In genomic region chr11:88337342-88338222, GRCh38 we compare ENCODE assay signal across 8 cellular contexts. TPM values are rescaled to one million over a fixed set of nuclear protein-coding genes. Genes with fewer than 3 reads are reported as not detected.
A peak's percentile ranks its signal among the peaks of the same experiment; 100 is the strongest.
DNase-seq lines count a peak whose midpoint lies in the region; ATAC-seq and TF ChIP-seq lines count a peak whose summit lies in the region.

TSS of gene CTSC (minus strand) at chr11:88337736. CDS start at chr11:88337672, 64 bp downstream.

- H3K9me3 Mint-ChIP-seq in WTC11 = no peaks in the 10 kb centered on the region

- H3K27me3 ChIP-seq in A673 (replicated peaks; ENCODE audit: insufficient read depth, low read depth, low read length, poor library complexity) = no peaks in the 10 kb centered on the region

- POLR2A ChIA-PET in A673 (lab: Charles Lee; ENCODE audit: low non-redundant PET) = interaction anchor here (0.6 to 1.0 kb wide), 3 partner anchors 13 to 434 kb away, joined by 3 read pairs; no protein-coding TSS in a partner anchor
- POLR2A ChIA-PET in WTC11 (lab: Charles Lee) = interaction anchor here (0.5 to 2.2 kb wide), 7 partner anchors 9 to 163 kb away, joined by 3 to 26 read pairs (median 3); partner anchors contain the start of gene RAB38

- peak within 1 kb of the TSS; percentile 84 for H3K27ac ChIP-seq in A673 (ENCODE audit: low read depth, low read length, poor library complexity, severe bottlenecking)

- no TSS peak for BruUV-seq in A673 (replicated peaks; lab: Mats Ljungman, UMichigan)

- CTCF ChIA-PET in A673 (lab: Charles Lee) = interaction anchor here (0.5 kb wide), 1 partner anchor 1393 kb away, joined by 4 read pairs; no protein-coding TSS in a partner anchor
- CTCF ChIA-PET in WTC11 (lab: Charles Lee) = interaction anchor here (0.6 to 1.3 kb wide), 5 partner anchors 29 to 321 kb away, joined by 3 to 5 read pairs (median 3); no protein-coding TSS in a partner anchor

- H3K4me1 Mint-ChIP-seq in WTC11 = peaks cover 51% of the 10 kb centered on the region

- ATAC-seq in GM18868 (IDR thresholded peaks at IDR 0.05; ENCODE audit: unreplicated experiment) (peak; percentile 84), HG03097 (IDR thresholded peaks at IDR 0.05; ENCODE audit: low FRiP score, unreplicated experiment) (peak; percentile 87), WTC11 (peak; percentile 77)

- no peaks in the 10 kb centered on the region for H3K27me3 Mint-ChIP-seq in WTC11 (ENCODE audit: low read depth)

- intact Hi-C loops in A673 (cut with micrococcal nuclease; ENCODE audit: unreplicated experiment) = no loop called here

- H3K4me3 Mint-ChIP-seq in WTC11 = peak within 1 kb of the TSS; percentile 96

- H3K4me3 ChIP-seq in A673 (ENCODE audit: low read depth, low read length, poor library complexity, severe bottlenecking) = peak within 1 kb of the TSS; percentile 87
- peak within 1 kb of the TSS; percentile 97 to 98 for H3K4me3 ChIP-seq in cardiac fibroblast (replicated peaks in 1 of 2; ENCODE audit: low read depth in 2 of 2, low read length in 2 of 2)

- peaks cover 30% of the 10 kb centered on the region for H3K36me3 Mint-ChIP-seq in WTC11

- no peaks in the 10 kb centered on the region for H3K9me3 ChIP-seq in A673 (ENCODE audit: low read depth, low read length, poor library complexity, severe bottlenecking)

- TF ChIP-seq CTCF in A673 (conservative IDR thresholded peaks at IDR 0.05; ENCODE audit: low read depth, low read length) (no peak), WTC11 (IDR thresholded peaks at IDR 0.05) (no peak), cardiac fibroblast (IDR thresholded peaks at IDR 0.05; ENCODE audit: low read depth, low read length) (no peak)

- DNase-seq in A673 (ENCODE audit: low spot score) (peak; percentile 95), NCI-H2227 (lab: John Stamatoyannopoulos, UW; ENCODE audit: unreplicated experiment) (peak; percentile 70), WTC11 (ENCODE audit: low spot score) (peak; percentile 93), cardiac fibroblast (ENCODE audit: low read depth in 2 of 2) (peak; percentile 92 to 93), islet precursor cell (peak; percentile 96)
- DNase-seq in stimulated activated CD4-positive, alpha-beta T cell treated with anti-CD3 and anti-CD28 coated beads, Interleukin-12 subunit alpha, Interleukin-12 subunit beta, amount 100 ng/mL, for 48 hours (ENCODE audit: low read depth in 2 of 3, low spot score in 1 of 3) = peak; percentile 86 to 94 (median 89)

- peaks cover 7% of the 10 kb centered on the region for H3K4me1 ChIP-seq in A673 (ENCODE audit: insufficient read depth, low read length, poor library complexity, severe bottlenecking)

- peak within 1 kb of the TSS; percentile 97 for H3K27ac Mint-ChIP-seq in WTC11

- peaks cover 22% of the 10 kb centered on the region for H3K36me3 ChIP-seq in A673 (ENCODE audit: insufficient read depth, low read length, poor library complexity, severe bottlenecking)

TF ChIP-seq in WTC11, 78 proteins besides CTCF, POLR2A, EP300 and RAD21 (continues in another document):
- TF ChIP-seq SP1 (CRISPR knock-in tag; conservative IDR thresholded peaks at IDR 0.05) (peak; percentile 94), MYBL2 (CRISPR knock-in tag; IDR thresholded peaks at IDR 0.05) (peak; percentile 88), CREB1 (CRISPR knock-in tag; IDR thresholded peaks at IDR 0.05) (peak; percentile 80), MAX (CRISPR knock-in tag; IDR thresholded peaks at IDR 0.05) (peak; percentile 96), ZSCAN18 (CRISPR knock-in tag; IDR thresholded peaks at IDR 0.05) (no peak), TCF7 (CRISPR knock-in tag; IDR thresholded peaks at IDR 0.05; ENCODE audit: low read depth) (no peak), JUN (CRISPR knock-in tag; IDR thresholded peaks at IDR 0.05) (0 out of 2 replicates have a peak, but pooled peaks have one; percentile 22), PRDM15 (CRISPR knock-in tag; IDR thresholded peaks at IDR 0.05) (no peak), ETV6 (CRISPR knock-in tag; IDR thresholded peaks at IDR 0.05) (peak; percentile 98), ATF6 (CRISPR knock-in tag; IDR thresholded peaks at IDR 0.05) (no peak), EMX1 (CRISPR knock-in tag; IDR thresholded peaks at IDR 0.05) (no peak), E2F4 (CRISPR knock-in tag; IDR thresholded peaks at IDR 0.05; ENCODE audit: borderline replicate concordance, low read depth) (no peak), CBFB (CRISPR knock-in tag; IDR thresholded peaks at IDR 0.05; ENCODE audit: low read depth) (no peak), GABPB1 (CRISPR knock-in tag; IDR thresholded peaks at IDR 0.05) (no peak), NFYB (CRISPR knock-in tag; conservative IDR thresholded peaks at IDR 0.05; ENCODE audit: low read depth) (no peak), RORB (CRISPR knock-in tag; IDR thresholded peaks at IDR 0.05) (no peak), NR3C1 (CRISPR knock-in tag; conservative IDR thresholded peaks at IDR 0.05; ENCODE audit: low read depth) (no peak), ZBTB43 (CRISPR knock-in tag; IDR thresholded peaks at IDR 0.05) (no peak; the same call in 1 of the 2 replicates)

RNA-seq across cellular contexts. Expression of gene CTSC, which starts in this region (rescaled TPM):
- 86.4 and 116 TPM in 2 replicates for total RNA-seq in A673 (2021)
- total RNA-seq in WTC11 (2021) = 269 to 299 TPM (median 293 TPM) in 3 replicates

Comparison
In these comparisons a context has a peak if more than half of its experiments do, and no peak if none do; other contexts are left out.
1. Peak in every context shown above with its lines: DNase-seq, ATAC-seq, H3K4me3 ChIP-seq and H3K27ac ChIP-seq.